ENCODE assay signal across 34 cellular contexts in the genomic region with DNA sequence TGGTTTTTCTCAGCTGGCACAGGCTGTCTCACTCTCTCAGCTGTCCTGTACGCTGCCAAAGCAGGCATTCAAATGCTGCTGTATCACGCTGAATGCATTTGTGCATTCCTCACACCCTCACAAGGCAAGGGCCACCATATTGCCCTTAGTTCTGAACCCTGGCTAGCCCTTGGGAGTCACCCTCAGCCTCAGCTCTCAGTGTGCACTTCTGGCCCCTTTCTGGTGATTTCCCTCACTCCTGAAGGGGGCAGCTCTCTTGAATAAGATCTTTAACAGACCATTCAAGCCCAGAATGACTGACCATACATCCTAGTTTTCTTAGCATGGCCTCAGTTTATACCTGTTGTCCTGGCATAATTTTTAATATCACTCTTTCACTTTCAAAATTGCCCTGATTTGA.
"Had no signal": no experiment of that assay in that cellular context is flagged by ENCODE, and none has a peak within 500 bp of the region (broad histone marks: within the 10 kb centered on the region; RNA-seq: fewer than 3 reads in every experiment).

No MANE protein-coding gene starts in this region.

- ATAC-seq: activated CD4-positive, alpha-beta T cell treated with anti-CD3 and anti-CD28 coated beads for 36 hours; activated CD8-positive, alpha-beta T cell treated with anti-CD3 and anti-CD28 coated beads, Interleukin-2, amount 10 ng/mL, durations not matched to agents 7 days and 5 days; activated naive CD4-positive, alpha-beta T cell treated with anti-CD3 and anti-CD28 coated beads, Interleukin-2, amount 50 U/mL, for 72 hours; activated T-cell treated with anti-CD3 and anti-CD28 coated beads, Interleukin-2, amount 50 U/mL, for 72 hours; gastroesophageal sphincter; T-helper 17 cell had no signal

- H3K36me3 ChIP-seq: ascending aorta, breast epithelium, cardiac muscle cell, esophagus squamous epithelium, gastroesophageal sphincter, WERI-Rb-1 had no signal

- H3K27me3 ChIP-seq: ascending aorta, breast epithelium, cardiac muscle cell, dorsolateral prefrontal cortex, esophagus squamous epithelium, gastroesophageal sphincter had no signal

- H3K4me1 ChIP-seq: ascending aorta, breast epithelium, esophagus squamous epithelium, gastroesophageal sphincter had no signal

- H3K4me3 ChIP-seq: ascending aorta, breast epithelium, cardiac muscle cell, coronary artery, dorsolateral prefrontal cortex, esophagus squamous epithelium, gastroesophageal sphincter had no signal

- H3K4me3 Mint-ChIP-seq: activated CD4-positive, alpha-beta memory T cell treated with anti-CD3 and anti-CD28 coated beads for 36 hours; activated CD4-positive, alpha-beta T cell treated with anti-CD3 and anti-CD28 coated beads for 36 hours; activated CD4-positive, alpha-beta T cell treated with anti-CD3 and anti-CD28 coated beads, Interleukin-2, amount 10 ng/mL, durations not matched to agents 24 days and 14 days; activated CD8-positive, alpha-beta T cell treated with anti-CD3 and anti-CD28 coated beads, Interleukin-2, amount 10 ng/mL, durations not matched to agents 7 days and 5 days; activated naive CD4-positive, alpha-beta T cell treated with anti-CD3 and anti-CD28 coated beads, Interleukin-2, amount 10 ng/mL, durations not matched to agents 7 days and 5 days; activated naive CD8-positive, alpha-beta T cell treated with anti-CD3 and anti-CD28 coated beads, Interleukin-2, amount 10 ng/mL, durations not matched to agents 7 days and 5 days; activated T-cell treated with anti-CD3 and anti-CD28 coated beads, Interleukin-2, amount 50 U/mL, for 24 hours; activated T-cell treated with anti-CD3 and anti-CD28 coated beads, Interleukin-2, amount 50 U/mL, for 72 hours; brain; dendritic cell treated with granulocyte-macrophage colony-stimulating factor and Interleukin-4, amounts not matched to agents 40 ng/mL and 50 ng/mL, for 4 days; T-helper 17 cell; T-helper 2 cell treated with Interferon-gamma antibody and Interleukin-4, amounts not matched to agents 5 μg/mL and 100 μg/mL, for 36 hours had no signal

- H3K27ac Mint-ChIP-seq: activated CD4-positive, alpha-beta memory T cell treated with anti-CD3 and anti-CD28 coated beads for 36 hours; activated CD4-positive, alpha-beta T cell treated with anti-CD3 and anti-CD28 coated beads for 36 hours; activated CD4-positive, alpha-beta T cell treated with anti-CD3 and anti-CD28 coated beads, Interleukin-2, amount 10 ng/mL, durations not matched to agents 24 days and 14 days; activated CD8-positive, alpha-beta T cell treated with anti-CD3 and anti-CD28 coated beads, Interleukin-2, amount 10 ng/mL, durations not matched to agents 7 days and 5 days; activated naive CD4-positive, alpha-beta T cell treated with anti-CD3 and anti-CD28 coated beads, Interleukin-2, amount 10 ng/mL, durations not matched to agents 7 days and 5 days; activated naive CD4-positive, alpha-beta T cell treated with anti-CD3 and anti-CD28 coated beads, Interleukin-2, amount 50 U/mL, for 72 hours; activated naive CD8-positive, alpha-beta T cell treated with anti-CD3 and anti-CD28 coated beads, Interleukin-2, amount 10 ng/mL, durations not matched to agents 7 days and 5 days; activated T-cell treated with anti-CD3 and anti-CD28 coated beads, Interleukin-2, amount 50 U/mL, for 24 hours; activated T-cell treated with anti-CD3 and anti-CD28 coated beads, Interleukin-2, amount 50 U/mL, for 72 hours; dendritic cell treated with granulocyte-macrophage colony-stimulating factor and Interleukin-4, amounts not matched to agents 40 ng/mL and 50 ng/mL, for 4 days; T-helper 17 cell; T-helper 2 cell treated with Interferon-gamma antibody and Interleukin-4, amounts not matched to agents 5 μg/mL and 100 μg/mL, for 36 hours had no signal

- H3K9me3 ChIP-seq: ascending aorta, breast epithelium, esophagus squamous epithelium, gastroesophageal sphincter had no signal

- H3K4me1 Mint-ChIP-seq: activated CD4-positive, alpha-beta T cell treated with anti-CD3 and anti-CD28 coated beads for 36 hours; activated CD4-positive, alpha-beta T cell treated with anti-CD3 and anti-CD28 coated beads, Interleukin-2, amount 10 ng/mL, durations not matched to agents 24 days and 14 days; activated naive CD4-positive, alpha-beta T cell treated with anti-CD3 and anti-CD28 coated beads, Interleukin-2, amount 10 ng/mL, durations not matched to agents 7 days and 5 days; activated naive CD8-positive, alpha-beta T cell treated with anti-CD3 and anti-CD28 coated beads, Interleukin-2, amount 10 ng/mL, durations not matched to agents 7 days and 5 days; brain; T-helper 17 cell had no signal

- DNase-seq: activated CD4-positive, alpha-beta memory T cell treated with anti-CD3 and anti-CD28 coated beads for 36 hours; activated CD4-positive, alpha-beta T cell treated with anti-CD3 and anti-CD28 coated beads for 36 hours; activated CD4-positive, alpha-beta T cell treated with anti-CD3 and anti-CD28 coated beads, Interleukin-2, amount 10 ng/mL, durations not matched to agents 24 days and 14 days; activated CD4-positive, CD25-positive, alpha-beta regulatory T cell; activated CD4-positive, CD25-positive, alpha-beta regulatory T cell treated with anti-CD3 and anti-CD28 coated beads, Interleukin-2, amount 50 U/mL, for 72 hours; activated CD8-positive, alpha-beta memory T cell treated with anti-CD3 and anti-CD28 coated beads, Interleukin-2, amount 50 U/mL, for 48 hours; activated CD8-positive, alpha-beta T cell treated with anti-CD3 and anti-CD28 coated beads, Interleukin-2, amount 10 ng/mL, durations not matched to agents 7 days and 5 days; activated gamma-delta T cell; activated naive CD4-positive, alpha-beta T cell; activated naive CD4-positive, alpha-beta T cell treated with anti-CD3 and anti-CD28 coated beads, Interleukin-2, amount 10 ng/mL, durations not matched to agents 7 days and 5 days; activated naive CD8-positive, alpha-beta T cell treated with anti-CD3 and anti-CD28 coated beads, Interleukin-2, amount 10 ng/mL, durations not matched to agents 7 days and 5 days; activated T-cell treated with anti-CD3 and anti-CD28 coated beads for 4 hours; activated T-cell treated with anti-CD3 and anti-CD28 coated beads, Interleukin-2, amount 50 U/mL, for 24 hours; activated T-cell treated with anti-CD3 and anti-CD28 coated beads, Interleukin-2, amount 50 U/mL, for 72 hours; central memory CD4-positive, alpha-beta T cell; cerebellar nuclear complex; dorsolateral prefrontal cortex; effector memory CD4-positive, alpha-beta T cell; esophagus squamous epithelium; foreskin melanocyte; head of caudate nucleus; T-helper 1 cell; T-helper 17 cell; T1000; WERI-Rb-1 had no signal

- H3K36me3 Mint-ChIP-seq: activated CD4-positive, alpha-beta memory T cell treated with anti-CD3 and anti-CD28 coated beads for 36 hours; activated naive CD4-positive, alpha-beta T cell treated with anti-CD3 and anti-CD28 coated beads, Interleukin-2, amount 10 ng/mL, durations not matched to agents 7 days and 5 days; activated naive CD4-positive, alpha-beta T cell treated with anti-CD3 and anti-CD28 coated beads, Interleukin-2, amount 50 U/mL, for 72 hours; activated naive CD8-positive, alpha-beta T cell treated with anti-CD3 and anti-CD28 coated beads, Interleukin-2, amount 10 ng/mL, durations not matched to agents 7 days and 5 days; brain had no signal

- H3K27ac ChIP-seq: ascending aorta, breast epithelium, cardiac muscle cell, coronary artery, esophagus squamous epithelium, gastroesophageal sphincter, WERI-Rb-1 had no signal

- H3K9me3 Mint-ChIP-seq: brain had no signal

- H3K27me3 Mint-ChIP-seq: activated CD4-positive, alpha-beta memory T cell treated with anti-CD3 and anti-CD28 coated beads for 36 hours; activated CD4-positive, alpha-beta T cell treated with anti-CD3 and anti-CD28 coated beads for 36 hours; activated CD4-positive, alpha-beta T cell treated with anti-CD3 and anti-CD28 coated beads, Interleukin-2, amount 10 ng/mL, durations not matched to agents 24 days and 14 days; activated naive CD4-positive, alpha-beta T cell treated with anti-CD3 and anti-CD28 coated beads, Interleukin-2, amount 10 ng/mL, durations not matched to agents 7 days and 5 days; activated naive CD8-positive, alpha-beta T cell treated with anti-CD3 and anti-CD28 coated beads, Interleukin-2, amount 10 ng/mL, durations not matched to agents 7 days and 5 days; activated T-cell treated with anti-CD3 and anti-CD28 coated beads, Interleukin-2, amount 50 U/mL, for 24 hours; brain; dendritic cell treated with granulocyte-macrophage colony-stimulating factor and Interleukin-4, amounts not matched to agents 40 ng/mL and 50 ng/mL, for 4 days; T-helper 17 cell had no signal
